Comparison of ENCODE assay signal across 17 cellular contexts in genomic region chr9:4353236-4353635, GRCh38.
"Had no signal": no experiment of that assay in that cellular context is flagged by ENCODE, and none has a peak within 500 bp of the region (broad histone marks: within the 10 kb centered on the region; RNA-seq: fewer than 3 reads in every experiment).

No MANE protein-coding gene starts in this region.

- H3K9me3 Mint-ChIP-seq: activated B cell treated with CpG ODN at 0.5 μM for 24 hours; activated CD4-positive, alpha-beta memory T cell treated with anti-CD3 and anti-CD28 coated beads, Interleukin-2, amount 10 ng/mL, durations not matched to agents 7 days and 5 days; activated naive CD8-positive, alpha-beta T cell treated with anti-CD3 and anti-CD28 coated beads, Interleukin-2, amount 10 ng/mL, durations not matched to agents 7 days and 5 days; brain; endodermal cell; mesothelial cell of epicardium; T-helper 2 cell treated with Interferon-gamma antibody and Interleukin-4, amounts not matched to agents 5 μg/mL and 100 μg/mL, for 36 hours had no signal

- H3K36me3 Mint-ChIP-seq: activated CD8-positive, alpha-beta memory T cell treated with anti-CD3 and anti-CD28 coated beads, Interleukin-2, amount 10 ng/mL, durations not matched to agents 7 days and 5 days; activated naive CD8-positive, alpha-beta T cell treated with anti-CD3 and anti-CD28 coated beads, Interleukin-2, amount 10 ng/mL, durations not matched to agents 7 days and 5 days; brain; mesothelial cell of epicardium had no signal

- H3K27ac ChIP-seq: tibial artery had no signal

- H3K27ac Mint-ChIP-seq: activated B cell treated with CpG ODN at 0.5 μM for 24 hours; activated CD4-positive, alpha-beta memory T cell treated with anti-CD3 and anti-CD28 coated beads, Interleukin-2, amount 10 ng/mL, durations not matched to agents 7 days and 5 days; activated CD8-positive, alpha-beta memory T cell treated with anti-CD3 and anti-CD28 coated beads, Interleukin-2, amount 10 ng/mL, durations not matched to agents 7 days and 5 days; activated naive CD8-positive, alpha-beta T cell treated with anti-CD3 and anti-CD28 coated beads, Interleukin-2, amount 10 ng/mL, durations not matched to agents 7 days and 5 days; brain; endodermal cell; mesothelial cell of epicardium; T-helper 2 cell treated with Interferon-gamma antibody and Interleukin-4, amounts not matched to agents 5 μg/mL and 100 μg/mL, for 36 hours had no signal

- H3K4me1 Mint-ChIP-seq: activated B cell treated with CpG ODN at 0.5 μM for 24 hours; activated CD4-positive, alpha-beta memory T cell treated with anti-CD3 and anti-CD28 coated beads, Interleukin-2, amount 10 ng/mL, durations not matched to agents 7 days and 5 days; activated CD8-positive, alpha-beta memory T cell treated with anti-CD3 and anti-CD28 coated beads, Interleukin-2, amount 10 ng/mL, durations not matched to agents 7 days and 5 days; activated naive CD8-positive, alpha-beta T cell treated with anti-CD3 and anti-CD28 coated beads, Interleukin-2, amount 10 ng/mL, durations not matched to agents 7 days and 5 days; brain; endodermal cell had no signal

- H3K36me3 ChIP-seq: tibial artery had no signal

- H3K9me3 ChIP-seq: tibial artery had no signal

- H3K4me3 Mint-ChIP-seq: activated B cell treated with CpG ODN at 0.5 μM for 24 hours; activated CD4-positive, alpha-beta memory T cell treated with anti-CD3 and anti-CD28 coated beads, Interleukin-2, amount 10 ng/mL, durations not matched to agents 7 days and 5 days; activated CD8-positive, alpha-beta memory T cell treated with anti-CD3 and anti-CD28 coated beads, Interleukin-2, amount 10 ng/mL, durations not matched to agents 7 days and 5 days; activated naive CD8-positive, alpha-beta T cell treated with anti-CD3 and anti-CD28 coated beads, Interleukin-2, amount 10 ng/mL, durations not matched to agents 7 days and 5 days; brain; endodermal cell; mesothelial cell of epicardium; T-helper 2 cell treated with Interferon-gamma antibody and Interleukin-4, amounts not matched to agents 5 μg/mL and 100 μg/mL, for 36 hours had no signal

- H3K27me3 Mint-ChIP-seq: brain had no signal

- H3K4me1 ChIP-seq: tibial artery had no signal

- DNase-seq: activated B cell treated with CpG ODN at 0.5 μM for 24 hours; activated CD4-positive, alpha-beta memory T cell treated with anti-CD3 and anti-CD28 coated beads, Interleukin-2, amount 10 ng/mL, durations not matched to agents 7 days and 5 days; activated CD4-positive, alpha-beta T cell treated with anti-CD3 and anti-CD28 coated beads for 48 hours; activated CD8-positive, alpha-beta memory T cell treated with anti-CD3 and anti-CD28 coated beads, Interleukin-2, amount 10 ng/mL, durations not matched to agents 7 days and 5 days; activated naive CD4-positive, alpha-beta T cell; activated naive CD8-positive, alpha-beta T cell treated with anti-CD3 and anti-CD28 coated beads, Interleukin-2, amount 10 ng/mL, durations not matched to agents 7 days and 5 days; anterior cingulate cortex; central memory CD4-positive, alpha-beta T cell; endodermal cell; right cardiac atrium; stimulated activated naive CD8-positive, alpha-beta T cell treated with anti-CD3 and anti-CD28 coated beads, Interleukin-15, Interleukin-2, amounts not matched to agents 100 U/mL and 50 U/mL, for 24 hours; substantia nigra; tibial artery had no signal

- H3K4me3 ChIP-seq: lung, tibial artery had no signal

- H3K27me3 ChIP-seq: tibial artery had no signal
